ENCODE assay signal across 34 cellular contexts in the genomic region with DNA sequence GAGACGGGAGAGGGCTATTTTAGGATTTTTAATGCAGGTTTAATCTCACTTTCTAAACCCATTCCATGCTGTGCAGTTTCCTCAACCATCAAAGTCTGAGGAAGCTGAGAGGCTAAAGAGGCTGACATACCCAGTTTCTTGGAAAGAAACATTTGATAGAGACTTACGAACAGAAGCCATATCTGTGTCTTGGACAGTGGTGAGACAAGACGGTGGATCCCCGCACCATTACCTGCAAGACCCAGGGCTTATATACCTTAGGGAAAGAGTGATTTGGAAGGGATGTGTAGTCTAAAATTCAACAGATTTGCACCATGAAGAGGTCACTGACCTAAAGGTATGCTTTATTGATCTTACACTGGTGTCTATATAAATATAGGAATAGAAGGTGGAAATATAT.
"Had no signal": no experiment of that assay in that cellular context is flagged by ENCODE, and none has a peak within 500 bp of the region (broad histone marks: within the 10 kb centered on the region; RNA-seq: fewer than 3 reads in every experiment).

No MANE protein-coding gene starts in this region.

- DNase-seq: activated B cell treated with CpG ODN at 0.5 μM for 24 hours; activated CD4-positive, alpha-beta memory T cell treated with anti-CD3 and anti-CD28 coated beads for 36 hours; activated CD4-positive, alpha-beta T cell treated with anti-CD3 and anti-CD28 coated beads for 4 hours; activated CD4-positive, alpha-beta T cell treated with anti-CD3 and anti-CD28 coated beads, Interleukin-2, amount 10 ng/mL, durations not matched to agents 24 days and 14 days; activated CD4-positive, alpha-beta T cell treated with anti-CD3 and anti-CD28 coated beads, Interleukin-2, amount 50 U/mL, for 1 hour; activated CD4-positive, alpha-beta T cell treated with anti-CD3 and anti-CD28 coated beads, Interleukin-2, amount 50 U/mL, for 4 hours; activated CD4-positive, CD25-positive, alpha-beta regulatory T cell treated with anti-CD3 and anti-CD28 coated beads, Interleukin-2, amount 50 U/mL, for 72 hours; activated CD8-positive, alpha-beta memory T cell treated with anti-CD3 and anti-CD28 coated beads, Interleukin-2, amount 50 U/mL, for 4 hours; activated CD8-positive, alpha-beta T cell treated with anti-CD3 and anti-CD28 coated beads for 36 hours; activated effector memory CD4-positive, alpha-beta T cell treated with anti-CD3 and anti-CD28 coated beads, Interleukin-2, amount 50 U/mL, for 16 hours; activated gamma-delta T cell treated with Interleukin-2 at 50 U/mL for 16 hours; activated naive CD4-positive, alpha-beta T cell; activated naive CD4-positive, alpha-beta T cell treated with anti-CD3 and anti-CD28 coated beads for 36 hours; activated naive CD4-positive, alpha-beta T cell treated with anti-CD3 and anti-CD28 coated beads, Interleukin-2, amount 50 U/mL, for 16 hours; activated naive CD8-positive, alpha-beta T cell treated with anti-CD3 and anti-CD28 coated beads for 36 hours; activated T-cell treated with anti-CD3 and anti-CD28 coated beads for 4 hours; activated T-cell treated with anti-CD3 and anti-CD28 coated beads, Interleukin-2, amount 50 U/mL, for 1 hour; activated T-cell treated with anti-CD3 and anti-CD28 coated beads, Interleukin-2, amount 50 U/mL, for 4 hours; activated T-cell treated with anti-CD3 and anti-CD28 coated beads, Interleukin-2, amount 50 U/mL, for 72 hours; adrenal gland; amniotic stem cell; aorta; body of pancreas; brain microvascular endothelial cell; cerebellar nuclear complex; colonic mucosa; T-helper 2 cell; T-helper 9 cell had no signal

- H3K36me3 ChIP-seq: adrenal gland, brain microvascular endothelial cell, breast epithelium, colonic mucosa had no signal

- H3K27ac ChIP-seq: adrenal gland, body of pancreas, brain microvascular endothelial cell, breast epithelium, colonic mucosa, VCaP had no signal

- H3K4me3 ChIP-seq: adrenal gland, body of pancreas, breast epithelium, colonic mucosa had no signal

- FAIRE-seq: astrocyte, TTC549 had no signal

- ATAC-seq: activated CD8-positive, alpha-beta T cell treated with anti-CD3 and anti-CD28 coated beads for 36 hours; activated naive CD4-positive, alpha-beta T cell treated with anti-CD3 and anti-CD28 coated beads, Interleukin-2, amount 50 U/mL, for 72 hours; activated T-cell treated with anti-CD3 and anti-CD28 coated beads, Interleukin-2, amount 50 U/mL, for 4 hours; activated T-cell treated with anti-CD3 and anti-CD28 coated beads, Interleukin-2, amount 50 U/mL, for 72 hours; activated T-helper 17 cell treated with anti-CD3 and anti-CD28 coated beads, Interleukin-2, amount 50 U/mL, for 72 hours; body of pancreas had no signal

- H3K9me3 ChIP-seq: adrenal gland, body of pancreas, breast epithelium, colonic mucosa had no signal

- H3K4me1 ChIP-seq: adrenal gland, body of pancreas, breast epithelium, colonic mucosa had no signal
